ENCODE assay signal across 1 cellular context in genomic region chr16:88815901-88816589, GRCh38.
TF ChIP-seq lines count a peak whose summit lies in the region.

No MANE protein-coding gene starts in this region.

TF ChIP-seq in HepG2, 621 proteins besides CTCF, POLR2A, EP300 and RAD21 (continued from another document and continues in another):
- TF ChIP-seq ZNF574 (CRISPR knock-in tag; IDR thresholded peaks at IDR 0.05), result peak; percentile 30; the same call in 1 of the 2 replicates
- TF ChIP-seq ZBTB34 (CRISPR knock-in tag; IDR thresholded peaks at IDR 0.05), result peak; percentile 51; the same call in 1 of the 2 replicates
- no peak for TF ChIP-seq ZNF639 (CRISPR knock-in tag; conservative IDR thresholded peaks at IDR 0.05)
- TF ChIP-seq MYC (CRISPR knock-in tag; IDR thresholded peaks at IDR 0.05; ENCODE audit: borderline replicate concordance), result peak; percentile 43; the same call in 1 of the 2 replicates
- TF ChIP-seq ZNF580 (CRISPR knock-in tag; IDR thresholded peaks at IDR 0.05; ENCODE audit: borderline replicate concordance, low read depth), result no peak
- TF ChIP-seq KDM5B (CRISPR knock-in tag; IDR thresholded peaks at IDR 0.05; ENCODE audit: borderline replicate concordance), result peak; percentile 62; the same call in 1 of the 2 replicates
- 0 out of 2 replicates have a peak, but pooled peaks have one; percentile 54 for TF ChIP-seq DR1 (CRISPR knock-in tag; IDR thresholded peaks at IDR 0.05)
- TF ChIP-seq NBN (conservative IDR thresholded peaks at IDR 0.05), result no peak
- 0 out of 2 replicates have a peak, but pooled peaks have one; percentile 22 for TF ChIP-seq DZIP1 (CRISPR knock-in tag; IDR thresholded peaks at IDR 0.05)
- no peak for TF ChIP-seq ZNF451 (CRISPR knock-in tag; IDR thresholded peaks at IDR 0.05)
- TF ChIP-seq KLF16 (CRISPR knock-in tag; IDR thresholded peaks at IDR 0.05), result no peak
- TF ChIP-seq SAP130 (CRISPR knock-in tag; IDR thresholded peaks at IDR 0.05; ENCODE audit: low read depth), result peak; percentile 28; the same call in 1 of the 2 replicates
- peak; percentile 76 for TF ChIP-seq ZNF280B (CRISPR knock-in tag; IDR thresholded peaks at IDR 0.05; ENCODE audit: borderline replicate concordance)
- peak; percentile 56 for TF ChIP-seq JARID2 (CRISPR knock-in tag; IDR thresholded peaks at IDR 0.05; ENCODE audit: insufficient replicate concordance)
- peak; percentile 61; the same call in 1 of the 2 replicates for TF ChIP-seq ZNF235 (CRISPR knock-in tag; IDR thresholded peaks at IDR 0.05; ENCODE audit: borderline replicate concordance)
- TF ChIP-seq ZNF274 (CRISPR knock-in tag; IDR thresholded peaks at IDR 0.05), result peak; percentile 17; the same call in 1 of the 2 replicates
- TF ChIP-seq ZBTB38 (CRISPR knock-in tag; IDR thresholded peaks at IDR 0.05), result peak; percentile 28
- no peak for TF ChIP-seq ZNF530 (CRISPR knock-in tag; IDR thresholded peaks at IDR 0.05; ENCODE audit: low read depth)
- TF ChIP-seq AKNA (CRISPR knock-in tag; IDR thresholded peaks at IDR 0.05; ENCODE audit: borderline replicate concordance), result no peak
- 0 out of 2 replicates have a peak, but pooled peaks have one; percentile 29 for TF ChIP-seq HIVEP1 (CRISPR knock-in tag; IDR thresholded peaks at IDR 0.05)
- TF ChIP-seq ZNF263 (CRISPR knock-in tag; IDR thresholded peaks at IDR 0.05), result peak; percentile 11; the same call in 1 of the 2 replicates
- TF ChIP-seq ZNF143 (CRISPR knock-in tag; IDR thresholded peaks at IDR 0.05), result 0 out of 2 replicates have a peak, but pooled peaks have one; percentile 16
- no peak for TF ChIP-seq THAP7 (CRISPR knock-in tag; IDR thresholded peaks at IDR 0.05)
- TF ChIP-seq TOPORS (CRISPR knock-in tag; IDR thresholded peaks at IDR 0.05), result no peak
- 0 out of 2 replicates have a peak, but pooled peaks have one; percentile 46 for TF ChIP-seq SALL2 (CRISPR knock-in tag; IDR thresholded peaks at IDR 0.05)
- peak; percentile 81 for TF ChIP-seq XRCC5 (optimal IDR thresholded peaks at IDR 0.05; ENCODE audit: low read length)
- TF ChIP-seq PATZ1 (CRISPR knock-in tag; IDR thresholded peaks at IDR 0.05), result 0 out of 2 replicates have a peak, but pooled peaks have one; percentile 11
- TF ChIP-seq AHR (CRISPR knock-in tag; IDR thresholded peaks at IDR 0.05), result peak; percentile 70; the same call in 1 of the 2 replicates
- TF ChIP-seq ZFP91 (CRISPR knock-in tag; IDR thresholded peaks at IDR 0.05; ENCODE audit: borderline replicate concordance), result peak; percentile 46; the same call in 1 of the 2 replicates
- no peak for TF ChIP-seq ZNF597 (CRISPR knock-in tag; IDR thresholded peaks at IDR 0.05)
- TF ChIP-seq REPIN1 (CRISPR knock-in tag; IDR thresholded peaks at IDR 0.05; ENCODE audit: borderline replicate concordance, low read depth), result peak; percentile 65; the same call in 1 of the 2 replicates
